Comparison of ENCODE assay signal across 1 cellular context in genomic region chr10:72297281-72297967, GRCh38.
TF ChIP-seq lines count a peak whose summit lies in the region.

No MANE protein-coding gene starts in this region.

TF ChIP-seq in GM12878, 131 proteins besides CTCF, POLR2A, EP300 and RAD21 (continued from another document and continues in another):
- TF ChIP-seq SPI1 (IDR thresholded peaks at IDR 0.05; ENCODE audit: borderline replicate concordance, insufficient read depth, low read depth, low read length) (peak; percentile 84), MEF2A (IDR thresholded peaks at IDR 0.05; ENCODE audit: insufficient read depth, low read depth, low read length) (peak; percentile 89), RB1 (IDR thresholded peaks at IDR 0.05; ENCODE audit: borderline replicate concordance) (no peak; the same call in 1 of the 2 replicates), RFX5 (IDR thresholded peaks at IDR 0.05; ENCODE audit: low read depth, low read length) (no peak), CREB1 (IDR thresholded peaks at IDR 0.05; ENCODE audit: low read depth) (peak; percentile 95), KLF5 (IDR thresholded peaks at IDR 0.05; ENCODE audit: partially characterized antibody) (peak; percentile 96), CBFB (IDR thresholded peaks at IDR 0.05; ENCODE audit: low read depth) (peak; percentile 99), NFIC (IDR thresholded peaks at IDR 0.05; ENCODE audit: low read depth, low read length) (peak; percentile 99), RAD51 (IDR thresholded peaks at IDR 0.05) (peak; percentile 32), PML (IDR thresholded peaks at IDR 0.05; ENCODE audit: low read length) (peak; percentile 95), NR2F1 (conservative IDR thresholded peaks at IDR 0.05) (peak; percentile 89), CUX1 (IDR thresholded peaks at IDR 0.05; ENCODE audit: insufficient replicate concordance, low read depth, low read length) (peak; percentile 79), ZNF622 (IDR thresholded peaks at IDR 0.05) (no peak), MTA2 (IDR thresholded peaks at IDR 0.05; ENCODE audit: low read depth) (peak; percentile 98), EGR1 (IDR thresholded peaks at IDR 0.05; ENCODE audit: borderline replicate concordance in 1 of 2, low read depth in 2 of 2, low read length in 2 of 2) (peak in 1 of 2 experiments; percentile 96; a peak in 2 of 3 replicates), JUNB (IDR thresholded peaks at IDR 0.05) (peak; percentile 78), NR2C1 (IDR thresholded peaks at IDR 0.05) (peak; percentile 40; the same call in 1 of the 2 replicates), GABPA (IDR thresholded peaks at IDR 0.05; ENCODE audit: low read depth) (peak; percentile 80), HDAC2 (IDR thresholded peaks at IDR 0.05) (0 out of 2 replicates have a peak, but pooled peaks have one; percentile 56), ZNF24 (IDR thresholded peaks at IDR 0.05) (peak; percentile 44; the same call in 1 of the 2 replicates), CHD2 (IDR thresholded peaks at IDR 0.05; ENCODE audit: borderline replicate concordance, low read depth, low read length) (peak; percentile 96), IKZF2 (IDR thresholded peaks at IDR 0.05) (peak; percentile 100), MXI1 (IDR thresholded peaks at IDR 0.05; ENCODE audit: low read depth, low read length) (peak; percentile 76), POLR2AphosphoS2 (IDR thresholded peaks at IDR 0.05; ENCODE audit: low read depth, low read length) (peak; percentile 14; the same call in 1 of the 2 replicates), SMARCA5 (IDR thresholded peaks at IDR 0.05) (peak; percentile 98), FOXM1 (IDR thresholded peaks at IDR 0.05; ENCODE audit: low read depth, low read length) (peak; percentile 99), EED (IDR thresholded peaks at IDR 0.05; ENCODE audit: low read depth) (peak; percentile 100), MAX (IDR thresholded peaks at IDR 0.05; ENCODE audit: low read depth, low read length) (peak; percentile 71; the same call in 1 of the 2 replicates), CEBPB (IDR thresholded peaks at IDR 0.05; ENCODE audit: borderline replicate concordance in 1 of 2, low read depth in 2 of 2, low read length in 2 of 2) (no peak; a peak in 2 of 4 replicates)
- TF ChIP-seq, protein P1, sequence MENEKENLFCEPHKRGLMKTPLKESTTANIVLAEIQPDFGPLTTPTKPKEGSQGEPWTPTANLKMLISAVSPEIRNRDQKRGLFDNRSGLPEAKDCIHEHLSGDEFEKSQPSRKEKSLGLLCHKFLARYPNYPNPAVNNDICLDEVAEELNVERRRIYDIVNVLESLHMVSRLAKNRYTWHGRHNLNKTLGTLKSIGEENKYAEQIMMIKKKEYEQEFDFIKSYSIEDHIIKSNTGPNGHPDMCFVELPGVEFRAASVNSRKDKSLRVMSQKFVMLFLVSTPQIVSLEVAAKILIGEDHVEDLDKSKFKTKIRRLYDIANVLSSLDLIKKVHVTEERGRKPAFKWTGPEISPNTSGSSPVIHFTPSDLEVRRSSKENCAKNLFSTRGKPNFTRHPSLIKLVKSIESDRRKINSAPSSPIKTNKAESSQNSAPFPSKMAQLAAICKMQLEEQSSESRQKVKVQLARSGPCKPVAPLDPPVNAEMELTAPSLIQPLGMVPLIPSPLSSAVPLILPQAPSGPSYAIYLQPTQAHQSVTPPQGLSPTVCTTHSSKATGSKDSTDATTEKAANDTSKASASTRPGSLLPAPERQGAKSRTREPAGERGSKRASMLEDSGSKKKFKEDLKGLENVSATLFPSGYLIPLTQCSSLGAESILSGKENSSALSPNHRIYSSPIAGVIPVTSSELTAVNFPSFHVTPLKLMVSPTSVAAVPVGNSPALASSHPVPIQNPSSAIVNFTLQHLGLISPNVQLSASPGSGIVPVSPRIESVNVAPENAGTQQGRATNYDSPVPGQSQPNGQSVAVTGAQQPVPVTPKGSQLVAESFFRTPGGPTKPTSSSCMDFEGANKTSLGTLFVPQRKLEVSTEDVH (IDR thresholded peaks at IDR 0.05; ENCODE audit: low read depth, partially characterized antibody), result peak; percentile 87
- TF ChIP-seq, protein P2, sequence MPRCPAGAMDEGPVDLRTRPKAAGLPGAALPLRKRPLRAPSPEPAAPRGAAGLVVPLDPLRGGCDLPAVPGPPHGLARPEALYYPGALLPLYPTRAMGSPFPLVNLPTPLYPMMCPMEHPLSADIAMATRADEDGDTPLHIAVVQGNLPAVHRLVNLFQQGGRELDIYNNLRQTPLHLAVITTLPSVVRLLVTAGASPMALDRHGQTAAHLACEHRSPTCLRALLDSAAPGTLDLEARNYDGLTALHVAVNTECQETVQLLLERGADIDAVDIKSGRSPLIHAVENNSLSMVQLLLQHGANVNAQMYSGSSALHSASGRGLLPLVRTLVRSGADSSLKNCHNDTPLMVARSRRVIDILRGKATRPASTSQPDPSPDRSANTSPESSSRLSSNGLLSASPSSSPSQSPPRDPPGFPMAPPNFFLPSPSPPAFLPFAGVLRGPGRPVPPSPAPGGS (IDR thresholded peaks at IDR 0.05; ENCODE audit: borderline replicate concordance, insufficient read depth, low read depth, low read length, poor library complexity, severe bottlenecking), result peak; percentile 99
- TF ChIP-seq, protein P3, sequence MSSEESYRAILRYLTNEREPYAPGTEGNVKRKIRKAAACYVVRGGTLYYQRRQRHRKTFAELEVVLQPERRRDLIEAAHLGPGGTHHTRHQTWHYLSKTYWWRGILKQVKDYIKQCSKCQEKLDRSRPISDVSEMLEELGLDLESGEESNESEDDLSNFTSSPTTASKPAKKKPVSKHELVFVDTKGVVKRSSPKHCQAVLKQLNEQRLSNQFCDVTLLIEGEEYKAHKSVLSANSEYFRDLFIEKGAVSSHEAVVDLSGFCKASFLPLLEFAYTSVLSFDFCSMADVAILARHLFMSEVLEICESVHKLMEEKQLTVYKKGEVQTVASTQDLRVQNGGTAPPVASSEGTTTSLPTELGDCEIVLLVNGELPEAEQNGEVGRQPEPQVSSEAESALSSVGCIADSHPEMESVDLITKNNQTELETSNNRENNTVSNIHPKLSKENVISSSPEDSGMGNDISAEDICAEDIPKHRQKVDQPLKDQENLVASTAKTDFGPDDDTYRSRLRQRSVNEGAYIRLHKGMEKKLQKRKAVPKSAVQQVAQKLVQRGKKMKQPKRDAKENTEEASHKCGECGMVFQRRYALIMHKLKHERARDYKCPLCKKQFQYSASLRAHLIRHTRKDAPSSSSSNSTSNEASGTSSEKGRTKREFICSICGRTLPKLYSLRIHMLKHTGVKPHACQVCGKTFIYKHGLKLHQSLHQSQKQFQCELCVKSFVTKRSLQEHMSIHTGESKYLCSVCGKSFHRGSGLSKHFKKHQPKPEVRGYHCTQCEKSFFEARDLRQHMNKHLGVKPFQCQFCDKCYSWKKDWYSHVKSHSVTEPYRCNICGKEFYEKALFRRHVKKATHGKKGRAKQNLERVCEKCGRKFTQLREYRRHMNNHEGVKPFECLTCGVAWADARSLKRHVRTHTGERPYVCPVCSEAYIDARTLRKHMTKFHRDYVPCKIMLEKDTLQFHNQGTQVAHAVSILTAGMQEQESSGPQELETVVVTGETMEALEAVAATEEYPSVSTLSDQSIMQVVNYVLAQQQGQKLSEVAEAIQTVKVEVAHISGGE (CRISPR knock-in tag; IDR thresholded peaks at IDR 0.05), result 0 out of 2 replicates have a peak, but pooled peaks have one; percentile 3
- TF ChIP-seq, protein P4, sequence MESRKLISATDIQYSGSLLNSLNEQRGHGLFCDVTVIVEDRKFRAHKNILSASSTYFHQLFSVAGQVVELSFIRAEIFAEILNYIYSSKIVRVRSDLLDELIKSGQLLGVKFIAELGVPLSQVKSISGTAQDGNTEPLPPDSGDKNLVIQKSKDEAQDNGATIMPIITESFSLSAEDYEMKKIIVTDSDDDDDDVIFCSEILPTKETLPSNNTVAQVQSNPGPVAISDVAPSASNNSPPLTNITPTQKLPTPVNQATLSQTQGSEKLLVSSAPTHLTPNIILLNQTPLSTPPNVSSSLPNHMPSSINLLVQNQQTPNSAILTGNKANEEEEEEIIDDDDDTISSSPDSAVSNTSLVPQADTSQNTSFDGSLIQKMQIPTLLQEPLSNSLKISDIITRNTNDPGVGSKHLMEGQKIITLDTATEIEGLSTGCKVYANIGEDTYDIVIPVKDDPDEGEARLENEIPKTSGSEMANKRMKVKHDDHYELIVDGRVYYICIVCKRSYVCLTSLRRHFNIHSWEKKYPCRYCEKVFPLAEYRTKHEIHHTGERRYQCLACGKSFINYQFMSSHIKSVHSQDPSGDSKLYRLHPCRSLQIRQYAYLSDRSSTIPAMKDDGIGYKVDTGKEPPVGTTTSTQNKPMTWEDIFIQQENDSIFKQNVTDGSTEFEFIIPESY (IDR thresholded peaks at IDR 0.05), result peak; percentile 34; the same call in 1 of the 2 replicates
- TF ChIP-seq, protein P5, sequence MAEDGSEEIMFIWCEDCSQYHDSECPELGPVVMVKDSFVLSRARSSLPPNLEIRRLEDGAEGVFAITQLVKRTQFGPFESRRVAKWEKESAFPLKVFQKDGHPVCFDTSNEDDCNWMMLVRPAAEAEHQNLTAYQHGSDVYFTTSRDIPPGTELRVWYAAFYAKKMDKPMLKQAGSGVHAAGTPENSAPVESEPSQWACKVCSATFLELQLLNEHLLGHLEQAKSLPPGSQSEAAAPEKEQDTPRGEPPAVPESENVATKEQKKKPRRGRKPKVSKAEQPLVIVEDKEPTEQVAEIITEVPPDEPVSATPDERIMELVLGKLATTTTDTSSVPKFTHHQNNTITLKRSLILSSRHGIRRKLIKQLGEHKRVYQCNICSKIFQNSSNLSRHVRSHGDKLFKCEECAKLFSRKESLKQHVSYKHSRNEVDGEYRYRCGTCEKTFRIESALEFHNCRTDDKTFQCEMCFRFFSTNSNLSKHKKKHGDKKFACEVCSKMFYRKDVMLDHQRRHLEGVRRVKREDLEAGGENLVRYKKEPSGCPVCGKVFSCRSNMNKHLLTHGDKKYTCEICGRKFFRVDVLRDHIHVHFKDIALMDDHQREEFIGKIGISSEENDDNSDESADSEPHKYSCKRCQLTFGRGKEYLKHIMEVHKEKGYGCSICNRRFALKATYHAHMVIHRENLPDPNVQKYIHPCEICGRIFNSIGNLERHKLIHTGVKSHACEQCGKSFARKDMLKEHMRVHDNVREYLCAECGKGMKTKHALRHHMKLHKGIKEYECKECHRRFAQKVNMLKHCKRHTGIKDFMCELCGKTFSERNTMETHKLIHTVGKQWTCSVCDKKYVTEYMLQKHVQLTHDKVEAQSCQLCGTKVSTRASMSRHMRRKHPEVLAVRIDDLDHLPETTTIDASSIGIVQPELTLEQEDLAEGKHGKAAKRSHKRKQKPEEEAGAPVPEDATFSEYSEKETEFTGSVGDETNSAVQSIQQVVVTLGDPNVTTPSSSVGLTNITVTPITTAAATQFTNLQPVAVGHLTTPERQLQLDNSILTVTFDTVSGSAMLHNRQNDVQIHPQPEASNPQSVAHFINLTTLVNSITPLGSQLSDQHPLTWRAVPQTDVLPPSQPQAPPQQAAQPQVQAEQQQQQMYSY (CRISPR knock-in tag; IDR thresholded peaks at IDR 0.05), result peak; percentile 77
- TF ChIP-seq, protein P6, sequence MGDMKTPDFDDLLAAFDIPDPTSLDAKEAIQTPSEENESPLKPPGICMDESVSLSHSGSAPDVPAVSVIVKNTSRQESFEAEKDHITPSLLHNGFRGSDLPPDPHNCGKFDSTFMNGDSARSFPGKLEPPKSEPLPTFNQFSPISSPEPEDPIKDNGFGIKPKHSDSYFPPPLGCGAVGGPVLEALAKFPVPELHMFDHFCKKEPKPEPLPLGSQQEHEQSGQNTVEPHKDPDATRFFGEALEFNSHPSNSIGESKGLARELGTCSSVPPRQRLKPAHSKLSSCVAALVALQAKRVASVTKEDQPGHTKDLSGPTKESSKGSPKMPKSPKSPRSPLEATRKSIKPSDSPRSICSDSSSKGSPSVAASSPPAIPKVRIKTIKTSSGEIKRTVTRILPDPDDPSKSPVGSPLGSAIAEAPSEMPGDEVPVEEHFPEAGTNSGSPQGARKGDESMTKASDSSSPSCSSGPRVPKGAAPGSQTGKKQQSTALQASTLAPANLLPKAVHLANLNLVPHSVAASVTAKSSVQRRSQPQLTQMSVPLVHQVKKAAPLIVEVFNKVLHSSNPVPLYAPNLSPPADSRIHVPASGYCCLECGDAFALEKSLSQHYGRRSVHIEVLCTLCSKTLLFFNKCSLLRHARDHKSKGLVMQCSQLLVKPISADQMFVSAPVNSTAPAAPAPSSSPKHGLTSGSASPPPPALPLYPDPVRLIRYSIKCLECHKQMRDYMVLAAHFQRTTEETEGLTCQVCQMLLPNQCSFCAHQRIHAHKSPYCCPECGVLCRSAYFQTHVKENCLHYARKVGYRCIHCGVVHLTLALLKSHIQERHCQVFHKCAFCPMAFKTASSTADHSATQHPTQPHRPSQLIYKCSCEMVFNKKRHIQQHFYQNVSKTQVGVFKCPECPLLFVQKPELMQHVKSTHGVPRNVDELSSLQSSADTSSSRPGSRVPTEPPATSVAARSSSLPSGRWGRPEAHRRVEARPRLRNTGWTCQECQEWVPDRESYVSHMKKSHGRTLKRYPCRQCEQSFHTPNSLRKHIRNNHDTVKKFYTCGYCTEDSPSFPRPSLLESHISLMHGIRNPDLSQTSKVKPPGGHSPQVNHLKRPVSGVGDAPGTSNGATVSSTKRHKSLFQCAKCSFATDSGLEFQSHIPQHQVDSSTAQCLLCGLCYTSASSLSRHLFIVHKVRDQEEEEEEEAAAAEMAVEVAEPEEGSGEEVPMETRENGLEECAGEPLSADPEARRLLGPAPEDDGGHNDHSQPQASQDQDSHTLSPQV (IDR thresholded peaks at IDR 0.05), result peak; percentile 97
